Comparison of ENCODE assay signal across 8 cellular contexts in genomic region chr3:172522871-172523818, GRCh38. TPM values are rescaled to one million over a fixed set of nuclear protein-coding genes. Genes with fewer than 3 reads are reported as not detected.
DNase-seq lines count a peak whose midpoint lies in the region; ATAC-seq, FAIRE-seq and TF ChIP-seq lines count a peak whose summit lies in the region.

TSS of gene TNFSF10 (minus strand) at chr3:172523430. CDS start at chr3:172523384, 46 bp downstream.

- H3K4me2 ChIP-seq in DND-41 (ENCODE audit: insufficient read depth, low read length) (peak within 1 kb of the TSS; percentile 67), GM12878 (ENCODE audit: control insufficient read depth, insufficient read depth) (peak within 1 kb of the TSS; percentile 64)

- H3K9me3 ChIP-seq in DND-41 (ENCODE audit: insufficient read depth, low read length, severe bottlenecking) (no peaks in the 10 kb centered on the region), GM12878 (replicated peaks; ENCODE audit: control insufficient read depth, insufficient read depth, low read length) (no peaks in the 10 kb centered on the region)

- in situ Hi-C loops in GM12878 (cut with MboI) = no loop called here

- peak; percentile 61 for FAIRE-seq in GM12878 (lab: Jason Lieb, UNC)

- BruUV-seq in GM12878 (replicated peaks; lab: Mats Ljungman, UMichigan) = TSS peak; percentile 80

- 3% methylated on average over 9 of the region's 9 CpGs for WGBS in GM12878 (ENCODE audit: insufficient coverage, insufficient replicate concordance, low lambda C conversion rate, missing lambda C conversion rate)

- H3K27ac ChIP-seq in DND-41 (ENCODE audit: low read length) (peak within 1 kb of the TSS; percentile 96), GM12878 (ENCODE audit: control insufficient read depth, insufficient read depth) (peak within 1 kb of the TSS; percentile 74)

- H3K9ac ChIP-seq in DND-41 (ENCODE audit: low read depth, low read length) = peak within 1 kb of the TSS; percentile 79
- peak within 1 kb of the TSS; percentile 59 for H3K9ac ChIP-seq in GM12878 (ENCODE audit: control insufficient read depth, insufficient read depth, low read length)

- H3K27me3 ChIP-seq in DND-41 (ENCODE audit: insufficient read depth, low read length, poor library complexity) (no peaks in the 10 kb centered on the region), GM12878 (replicated peaks in 1 of 2; ENCODE audit: control insufficient read depth in 2 of 2, insufficient read depth in 2 of 2, low read length in 1 of 2) (no peaks in the 10 kb centered on the region)

- intact Hi-C loops in GM12878 (cut with micrococcal nuclease; ENCODE audit: unreplicated experiment) = no loop called here

- peak; percentile 89 for TF ChIP-seq POLR2A in GM12878 (IDR thresholded peaks at IDR 0.05; ENCODE audit: low read depth, low read length)

- peaks cover 64% of the 10 kb centered on the region for H3K79me2 ChIP-seq in DND-41 (ENCODE audit: insufficient read depth, low read length)
- H3K79me2 ChIP-seq in GM12878 (ENCODE audit: control insufficient read depth, insufficient read depth, low read length) = peaks cover 18% of the 10 kb centered on the region

- CTCF ChIA-PET in GM12878 (lab: Yijun Ruan, JAX) = interaction anchor here (0.8 to 2.5 kb wide), 10 partner anchors 11 to 150 kb away, joined by 3 to 20 read pairs (median 3); no protein-coding TSS in a partner anchor

- peak within 1 kb of the TSS; percentile 57 for H2AFZ ChIP-seq in DND-41 (ENCODE audit: low read depth, low read length)
- peak within 1 kb of the TSS; percentile 80 for H2AFZ ChIP-seq in GM12878 (ENCODE audit: control insufficient read depth, low read depth, low read length)

- H3K36me3 ChIP-seq in DND-41 (ENCODE audit: insufficient read depth, low read length) (peaks cover 17% of the 10 kb centered on the region), GM12878 (ENCODE audit: control insufficient read depth in 2 of 2, insufficient read depth in 2 of 2, low read length in 1 of 2) (no peaks in the 10 kb centered on the region)

- POLR2A ChIA-PET in GM12878 (lab: Charles Lee) = interaction anchor here (0.8 to 1.4 kb wide), 4 partner anchors 8 to 56 kb away, joined by 3 read pairs; no protein-coding TSS in a partner anchor

- SMC1A ChIA-PET in GM12878 (lab: Charles Lee; ENCODE audit: uncharacterized antibody, unreplicated experiment) = interaction anchor here (0.7 to 3.7 kb wide), 12 partner anchors 8 to 701 kb away, joined by 3 to 16 read pairs (median 4); no protein-coding TSS in a partner anchor

- DNase-seq in DND-41 (peak; percentile 86), HuH-7.5 (ENCODE audit: low spot score) (peak; percentile 22), T-helper 9 cell (peak; percentile 28), GM12878 (ENCODE audit: low read depth, low spot score) (peak; percentile 76), left kidney (ENCODE audit: low read depth, low spot score) (peak; percentile 33), SW 1271 (lab: John Stamatoyannopoulos, UW) (no peak)
- DNase-seq in stimulated activated CD8-positive, alpha-beta memory T cell treated with anti-CD3 and anti-CD28 coated beads, Interleukin-12 subunit alpha, Interleukin-12 subunit beta, amount 100 ng/mL, for 4 hours (ENCODE audit: low read depth) = peak; percentile 24

- peak; percentile 5 for TF ChIP-seq CTCF in DND-41 (IDR thresholded peaks at IDR 0.05; ENCODE audit: borderline replicate concordance, extremely low read depth, low read length, poor library complexity, severe bottlenecking)
- TF ChIP-seq CTCF in GM12878 (IDR thresholded peaks at IDR 0.05 in 2 of 3, conservative IDR thresholded peaks at IDR 0.05 in 1 of 3; ENCODE audit: control insufficient read depth in 2 of 3, extremely low read depth in 1 of 3, insufficient read depth in 1 of 3, low read depth in 3 of 3, low read length in 3 of 3) = no peak

- no peak for TF ChIP-seq RAD21 in GM12878 (IDR thresholded peaks at IDR 0.05; ENCODE audit: insufficient read depth, low read depth, low read length)

- ATAC-seq in DND-41 (ENCODE audit: insufficient read depth, low read depth) (peak; percentile 70), GM21526 (IDR thresholded peaks at IDR 0.05; ENCODE audit: low FRiP score, unreplicated experiment) (peak; percentile 96), GM12878 (peak; percentile 92)

- H3K4me1 ChIP-seq in DND-41 (ENCODE audit: insufficient read depth, low read length) (peaks cover 58% of the 10 kb centered on the region), GM12878 (ENCODE audit: control insufficient read depth, insufficient read depth, low read length) (peaks cover 10% of the 10 kb centered on the region; the same call in 1 of the 2 replicates)

- RAD21 ChIA-PET in GM12878 (lab: Charles Lee; ENCODE audit: unreplicated experiment) = interaction anchor here (0.7 to 3.0 kb wide), 4 partner anchors 11 to 72 kb away, joined by 3 to 24 read pairs (median 3); no protein-coding TSS in a partner anchor

- no peaks in the 10 kb centered on the region; the same call in 1 of the 2 replicates for H4K20me1 ChIP-seq in DND-41 (ENCODE audit: insufficient read depth, low read length)
- no peaks in the 10 kb centered on the region for H4K20me1 ChIP-seq in GM12878 (ENCODE audit: control insufficient read depth, insufficient read depth)

- TF ChIP-seq EP300 in GM12878 (IDR thresholded peaks at IDR 0.05; ENCODE audit: borderline replicate concordance in 1 of 2, control insufficient read depth in 1 of 2, low read depth in 2 of 2, low read length in 2 of 2) = no peak

- H3K4me3 ChIP-seq in DND-41 (ENCODE audit: low read depth in 1 of 2, low read length in 2 of 2) (peak within 1 kb of the TSS; percentile 54 to 68), GM12878 (peak within 1 kb of the TSS; percentile 57)

TF ChIP-seq in GM12878, 131 proteins besides CTCF, POLR2A, EP300 and RAD21 (continues in another document):
- TF ChIP-seq, protein P1, sequence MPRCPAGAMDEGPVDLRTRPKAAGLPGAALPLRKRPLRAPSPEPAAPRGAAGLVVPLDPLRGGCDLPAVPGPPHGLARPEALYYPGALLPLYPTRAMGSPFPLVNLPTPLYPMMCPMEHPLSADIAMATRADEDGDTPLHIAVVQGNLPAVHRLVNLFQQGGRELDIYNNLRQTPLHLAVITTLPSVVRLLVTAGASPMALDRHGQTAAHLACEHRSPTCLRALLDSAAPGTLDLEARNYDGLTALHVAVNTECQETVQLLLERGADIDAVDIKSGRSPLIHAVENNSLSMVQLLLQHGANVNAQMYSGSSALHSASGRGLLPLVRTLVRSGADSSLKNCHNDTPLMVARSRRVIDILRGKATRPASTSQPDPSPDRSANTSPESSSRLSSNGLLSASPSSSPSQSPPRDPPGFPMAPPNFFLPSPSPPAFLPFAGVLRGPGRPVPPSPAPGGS (IDR thresholded peaks at IDR 0.05; ENCODE audit: borderline replicate concordance, insufficient read depth, low read depth, low read length, poor library complexity, severe bottlenecking) = no peak
- no peak for TF ChIP-seq SRF (IDR thresholded peaks at IDR 0.05; ENCODE audit: low read depth in 2 of 2, low read length in 2 of 2)
- TF ChIP-seq SIX5 (IDR thresholded peaks at IDR 0.05; ENCODE audit: low read depth, low read length, severe bottlenecking) = no peak
- no peak for TF ChIP-seq ZBTB11 (CRISPR knock-in tag; IDR thresholded peaks at IDR 0.05)
- TF ChIP-seq JUND (IDR thresholded peaks at IDR 0.05; ENCODE audit: low read depth, low read length) = no peak
- no peak for TF ChIP-seq BMI1 (IDR thresholded peaks at IDR 0.05; ENCODE audit: borderline replicate concordance)
- no peak for TF ChIP-seq FOXK2 (IDR thresholded peaks at IDR 0.05)
- TF ChIP-seq SMAD5 (IDR thresholded peaks at IDR 0.05; ENCODE audit: low read depth) = no peak
- no peak for TF ChIP-seq CREM (IDR thresholded peaks at IDR 0.05; ENCODE audit: low read depth)

RNA-seq across cellular contexts. Expression of gene TNFSF10, which starts in this region (rescaled TPM):
- total RNA-seq in GM12878 (2013; cell fraction: nucleolus; rRNA removed) = 4.0 and 6.9 TPM in 2 replicates
- total RNA-seq in GM12878 (2014; rRNA removed) (5.2 and 5.8 TPM in 2 replicates), GM12878 (2014; rRNA removed; fragmentation: Illumina TruSeq; extraction: Trizol) (6.3 and 7.5 TPM in 2 replicates), GM12878 (2021) (2.9 and 3.8 TPM in 2 replicates)
- 5.5 TPM for polyA plus RNA-seq in GM12878 (2011; ENCODE audit: low read depth)
- polyA plus RNA-seq in GM12878 (2011; rRNA removed) (12.3 and 14.5 TPM in 2 replicates), GM12878 (2014; fragmentation: Illumina TruSeq; extraction: Trizol) (6.9 and 12.7 TPM in 2 replicates), GM12878 (2014; fragmentation: Nextera tagmentation; extraction: Ambion mirVana) (1 to 10 TPM; 4.1 to 4.6 TPM), GM12878 (2014; rRNA removed) (2.8 and 4.2 TPM in 2 replicates), GM12878 (2016; fragmentation: Nextera tagmentation; extraction: Ambion mirVana) (1 to 10 TPM; 2.1 to 3.5 TPM)
- polyA plus RNA-seq in GM12878 (2011; cell fraction: cytosol; rRNA removed) = 8.7 and 10.1 TPM in 2 replicates
- 3.3 and 3.6 TPM in 2 replicates for polyA plus RNA-seq in GM12878 (2011; cell fraction: nucleus; rRNA removed)
- 5.6 and 5.9 TPM in 2 replicates for polyA plus RNA-seq in GM12878 (2012)
- polyA minus RNA-seq in GM12878 (2011; rRNA and poly(A)+ RNA removed) = 9.9 and 12.4 TPM in 2 replicates
- polyA minus RNA-seq in GM12878 (2011; cell fraction: cytosol; rRNA and poly(A)+ RNA removed) = 2.9 and 3.3 TPM in 2 replicates
- 9.2 and 14.9 TPM in 2 replicates for polyA minus RNA-seq in GM12878 (2011; cell fraction: nucleus; rRNA and poly(A)+ RNA removed)

Comparison
In these comparisons a context has a peak if more than half of its experiments do, and no peak if none do; other contexts are left out.
1. DNase-seq: peak in DND-41 (single experiment), HuH-7.5 (single experiment), T-helper 9 cell (single experiment), GM12878 (single experiment), left kidney (single experiment) and stimulated activated CD8-positive, alpha-beta memory T cell treated with anti-CD3 and anti-CD28 coated beads, Interleukin-12 subunit alpha, Interleukin-12 subunit beta, amount 100 ng/mL, for 4 hours (single experiment); none in SW 1271 (0 of 2).
2. Peak in every context shown above with its lines, with median percentiles within 50 percentile points of each other: ATAC-seq.